ENCODE assay signal across 8 cellular contexts in genomic region chr2:95022309-95023221, GRCh38. TPM values are rescaled to one million over a fixed set of nuclear protein-coding genes. Genes with fewer than 3 reads are reported as not detected.
A peak's percentile ranks its signal among the peaks of the same experiment; 100 is the strongest.
DNase-seq lines count a peak whose midpoint lies in the region; ATAC-seq and TF ChIP-seq lines count a peak whose summit lies in the region.

No MANE protein-coding gene starts in this region.

- H3K27me3 Mint-ChIP-seq in effector memory CD8-positive, alpha-beta T cell = peaks cover 57 to 92% of the 10 kb centered on the region in 2 donors

- H3K27ac Mint-ChIP-seq in effector memory CD8-positive, alpha-beta T cell = no peak overlapping the region

- peak; percentile 79 for TF ChIP-seq CTCF in mucosa of descending colon (IDR thresholded peaks at IDR 0.05)

- peaks cover 4% of the 10 kb centered on the region for H3K4me1 ChIP-seq in mucosa of descending colon (ENCODE audit: low read depth)

- ATAC-seq in GM19438 (IDR thresholded peaks at IDR 0.05; ENCODE audit: low read depth, unreplicated experiment) (peak; percentile 72), HG03460 (IDR thresholded peaks at IDR 0.05; ENCODE audit: unreplicated experiment) (peak; percentile 79), mucosa of descending colon (peak; percentile 79)
- peak; percentile 65 for ATAC-seq in effector memory CD8-positive, alpha-beta T cell (replicated peaks)

- H3K4me3 Mint-ChIP-seq in effector memory CD8-positive, alpha-beta T cell = no peak overlapping the region

- intact Hi-C loops in mucosa of descending colon (cut with DNase I, micrococcal nuclease) = no loop called here

- peaks cover 5 to 11% of the 10 kb centered on the region in 2 donors for H3K4me1 Mint-ChIP-seq in effector memory CD8-positive, alpha-beta T cell (ENCODE audit: low read depth in 2 of 2)

- H3K4me3 ChIP-seq in mucosa of descending colon = no peak overlapping the region

- DNase-seq in COLO668 (lab: John Stamatoyannopoulos, UW; ENCODE audit: unreplicated experiment) (peak; percentile 66), NCI-H82 (lab: John Stamatoyannopoulos, UW) (peak; percentile 85), mucosa of descending colon (peak; percentile 46 to 81 (median 79))
- DNase-seq in activated CD8-positive, alpha-beta memory T cell treated with anti-CD3 and anti-CD28 coated beads for 1 hour (ENCODE audit: extremely low read depth in 1 of 2, low read depth in 1 of 2) = peak; percentile 54 to 74
- DNase-seq in effector memory CD8-positive, alpha-beta T cell = peak; percentile 28 to 48 (median 31)
- peak; percentile 66 to 69 for DNase-seq in stimulated activated CD8-positive, alpha-beta memory T cell treated with anti-CD3 and anti-CD28 coated beads, Interleukin-7, amount 100 ng/mL, for 48 hours (ENCODE audit: extremely low read depth in 1 of 2, low read depth in 1 of 2)

- no peaks in the 10 kb centered on the region for H3K36me3 Mint-ChIP-seq in effector memory CD8-positive, alpha-beta T cell (ENCODE audit: insufficient read depth)

- no peaks in the 10 kb centered on the region for H3K9me3 ChIP-seq in mucosa of descending colon

- H3K36me3 ChIP-seq in mucosa of descending colon (ENCODE audit: low read depth) = no peaks in the 10 kb centered on the region

- H3K9me3 Mint-ChIP-seq in effector memory CD8-positive, alpha-beta T cell = no peaks in the 10 kb centered on the region

RNA-seq across cellular contexts. Expression of gene MAL, which starts 2.9 kb away (rescaled TPM):
- total RNA-seq in mucosa of descending colon = 10 to 100 TPM in 1 of 3 donors, 1 to 10 TPM in 2; 1.4 to 28.8 (median 2.8) TPM

Comparison
In these comparisons a context has a peak if more than half of its experiments do, and no peak if none do; other contexts are left out.
1. DNase-seq: peak in every context shown above with its lines; median percentile 85 in NCI-H82; 79 in mucosa of descending colon; 68 in stimulated activated CD8-positive, alpha-beta memory T cell treated with anti-CD3 and anti-CD28 coated beads, Interleukin-7, amount 100 ng/mL, for 48 hours; 66 in COLO668; 64 in activated CD8-positive, alpha-beta memory T cell treated with anti-CD3 and anti-CD28 coated beads for 1 hour; 31 in effector memory CD8-positive, alpha-beta T cell.